Comparison of ENCODE assay signal across 8 cellular contexts in genomic region chr4:25233194-25233593, GRCh38. TPM values are rescaled to one million over a fixed set of nuclear protein-coding genes. Genes with fewer than 3 reads are reported as not detected.
DNase-seq lines count a peak whose midpoint lies in the region; ATAC-seq and TF ChIP-seq lines count a peak whose summit lies in the region.

No MANE protein-coding gene starts in this region.

- H3K36me3 ChIP-seq in GM23248 (ENCODE audit: low read depth) (no peaks in the 10 kb centered on the region), SJCRH30 (peaks cover 5% of the 10 kb centered on the region; the same call in 1 of the 2 replicates), gastrocnemius medialis (no peaks in the 10 kb centered on the region)

- H2AFZ ChIP-seq in GM23248, result peak overlapping the region; percentile 93

- peaks cover 13% of the 10 kb centered on the region; the same call in 1 of the 2 replicates for H3K4me1 ChIP-seq in GM23248 (ENCODE audit: insufficient read depth)
- no peaks in the 10 kb centered on the region for H3K4me1 ChIP-seq in SJCRH30
- H3K4me1 ChIP-seq in gastrocnemius medialis, result peaks cover 3 to 11% of the 10 kb centered on the region in 2 donors

- intact Hi-C loops in gastrocnemius medialis (cut with DNase I; ENCODE audit: low total_unique reads), result loop anchor here (1.0 to 10.0 kb wide), 4 partner anchors 73 to 1092 kb away; partner anchors contain the start of genes ANAPC4, DHX15, RBPJ and SEPSECS

- DNase-seq in GM23248 (no peak), SJCRH30 (no peak), fibroblast of pulmonary artery (ENCODE audit: low read depth) (no peak), gastrocnemius medialis (no peak), SKM-1 (lab: John Stamatoyannopoulos, UW; ENCODE audit: unreplicated experiment) (no peak), HuH-7.5 (ENCODE audit: low spot score) (no peak), nucleus accumbens (lab: John Stamatoyannopoulos, UW) (no peak)

- no peak for ATAC-seq in gastrocnemius medialis
- no peak for ATAC-seq in GM21529 (IDR thresholded peaks at IDR 0.05; ENCODE audit: unreplicated experiment)

- H3K4me3 ChIP-seq in GM23248 (peak overlapping the region; percentile 97), SJCRH30 (peak overlapping the region; percentile 88), fibroblast of pulmonary artery (replicated peaks; ENCODE audit: low read depth, low read length) (peak overlapping the region; percentile 88), gastrocnemius medialis (peak overlapping the region; percentile 78 to 92 (median 80))

- no peaks in the 10 kb centered on the region for H3K9me2 ChIP-seq in GM23248 (ENCODE audit: insufficient read depth)

- H4K20me1 ChIP-seq in GM23248 (ENCODE audit: insufficient read depth), result no peaks in the 10 kb centered on the region

- TF ChIP-seq CTCF in fibroblast of pulmonary artery (IDR thresholded peaks at IDR 0.05; ENCODE audit: low read length, missing control alignments) (no peak), gastrocnemius medialis (IDR thresholded peaks at IDR 0.05 in 4 of 5, conservative IDR thresholded peaks at IDR 0.05 in 1 of 5) (no peak)

- in situ Hi-C loops in GM23248 (cut with MboI) (no loop called here), gastrocnemius medialis (cut with MboI; ENCODE audit: low sequenced_read_pairs in 4 of 4) (loop anchor here in 2 of 4 donors (10.0 kb wide), 2 partner anchors 58 to 72 kb away; no protein-coding TSS in a partner anchor)

- no peak for TF ChIP-seq POLR2A in gastrocnemius medialis (IDR thresholded peaks at IDR 0.05)

- H3K27me3 ChIP-seq in GM23248 (replicated peaks; ENCODE audit: insufficient read depth) (peaks cover 6% of the 10 kb centered on the region; the same call in 1 of the 2 replicates), SJCRH30 (no peaks in the 10 kb centered on the region), gastrocnemius medialis (no peaks in the 10 kb centered on the region)

- H3K4me2 ChIP-seq in GM23248 (ENCODE audit: unreplicated experiment), result peak overlapping the region; percentile 98

- H3K9me3 ChIP-seq in GM23248 (ENCODE audit: low read depth) (no peaks in the 10 kb centered on the region), SJCRH30 (replicated peaks) (no peaks in the 10 kb centered on the region; the same call in 1 of the 2 replicates), gastrocnemius medialis (peaks cover 0 to 7% (median 0%) of the 10 kb centered on the region in 3 donors)

- H3K79me2 ChIP-seq in GM23248 (ENCODE audit: insufficient read depth), result peaks cover 33% of the 10 kb centered on the region

- no peak overlapping the region for H3K9ac ChIP-seq in GM23248

- peaks cover 9% of the 10 kb centered on the region; the same call in 1 of the 2 replicates for H3F3A ChIP-seq in GM23248 (ENCODE audit: insufficient read depth)

- H3K27ac ChIP-seq in GM23248 (no peak overlapping the region), SJCRH30 (no peak overlapping the region), gastrocnemius medialis (peak overlapping the region; percentile 89 to 98 (median 94))

RNA-seq across cellular contexts. Expression of gene PI4K2B, which starts 0.6 kb away (rescaled TPM):
- 28.0 and 29.2 TPM in 2 replicates for total RNA-seq in GM23248 (2014; rRNA removed; shearing (Covaris generic))
- polyA plus RNA-seq in GM23248 (2016; fragmentation: Nextera tagmentation; extraction: Ambion mirVana), result 13.6 TPM in 2 replicates
- total RNA-seq in SJCRH30 (2014; rRNA removed; shearing (Covaris generic)), result 21.9 and 26.4 TPM in 2 replicates
- total RNA-seq in gastrocnemius medialis, result 1 to 10 TPM in 3 of 4 donors, under 1 TPM in 1; 0.92 to 3.6 (median 3.0) TPM

Comparison
In these comparisons a context has a peak if more than half of its experiments do, and no peak if none do; other contexts are left out.
1. H3K27ac ChIP-seq: peak in gastrocnemius medialis (4 of 4); none in GM23248 (single experiment) and SJCRH30 (single experiment).
2. Peak in every context shown above with its lines, with median percentiles within 50 percentile points of each other: H3K4me3 ChIP-seq.